In the genomic region with DNA sequence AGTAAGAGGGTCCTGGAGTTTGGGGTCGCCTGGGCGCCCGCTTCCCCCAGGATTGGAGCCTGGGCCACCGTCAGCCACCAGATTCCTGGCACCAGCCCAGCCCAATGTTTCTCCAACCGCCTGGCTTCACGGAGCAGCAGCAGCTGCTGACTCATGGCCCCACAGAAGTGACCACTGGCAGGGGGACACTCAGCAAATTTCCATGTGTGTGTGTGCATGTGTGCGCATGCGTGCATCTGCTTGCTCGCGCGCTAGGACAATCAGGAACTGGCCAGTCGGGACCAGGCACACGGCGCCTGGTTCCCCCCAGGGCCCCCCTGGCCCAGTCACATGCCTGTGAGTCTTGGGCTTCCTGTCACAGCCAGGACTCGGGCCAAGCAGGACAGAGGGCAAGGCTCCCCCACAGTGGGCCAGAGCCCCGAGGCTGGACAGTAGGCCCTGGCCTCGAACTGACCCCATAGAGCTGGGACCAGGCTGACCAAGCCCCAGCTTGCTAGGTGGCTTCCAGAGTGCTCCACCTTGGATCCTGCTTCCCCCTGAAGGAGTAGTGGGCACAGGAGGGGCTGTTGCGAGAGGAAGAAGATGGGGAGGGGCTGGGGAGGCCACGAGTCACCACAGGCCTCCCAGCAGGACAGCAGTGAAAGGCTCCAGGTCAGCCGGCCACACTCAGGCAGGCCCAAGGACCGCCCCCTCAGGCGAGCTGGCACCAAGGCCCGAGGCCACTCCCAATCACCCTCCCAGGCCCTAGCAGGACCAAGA, we compare ENCODE assay signal across 8 cellular contexts. TPM values are rescaled to one million over a fixed set of nuclear protein-coding genes. Genes with fewer than 3 reads are reported as not detected.
A peak's percentile ranks its signal among the peaks of the same experiment; 100 is the strongest.
DNase-seq lines count a peak whose midpoint lies in the region; ATAC-seq and TF ChIP-seq lines count a peak whose summit lies in the region.

No MANE protein-coding gene starts in this region.

- ATAC-seq in left colon: no peak
- ATAC-seq in stimulated activated effector memory CD8-positive, alpha-beta T cell treated with anti-CD3 and anti-CD28 coated beads, Interleukin-12 subunit alpha, Interleukin-12 subunit beta, amount 100 ng/mL, for 72 hours: no peak

- peaks cover 39% of the 10 kb centered on the region for H3K36me3 Mint-ChIP-seq in stimulated activated effector memory CD8-positive, alpha-beta T cell treated with anti-CD3 and anti-CD28 coated beads, Interleukin-12 subunit alpha, Interleukin-12 subunit beta, amount 100 ng/mL, for 72 hours

- WGBS in prostate gland: 71% methylated on average over 23 of the region's 23 CpGs

- no peak overlapping the region for H3K27ac ChIP-seq in prostate gland

- no peaks in the 10 kb centered on the region for H3K9me3 Mint-ChIP-seq in stimulated activated effector memory CD8-positive, alpha-beta T cell treated with anti-CD3 and anti-CD28 coated beads, Interleukin-12 subunit alpha, Interleukin-12 subunit beta, amount 100 ng/mL, for 72 hours

- TF ChIP-seq POLR2A in prostate gland (IDR thresholded peaks at IDR 0.05): no peak

- H3K4me3 ChIP-seq in H7 (ENCODE audit: insufficient read depth, low read depth, low read length): no peak overlapping the region
- no peak overlapping the region for H3K4me3 ChIP-seq in prostate gland

- no peaks in the 10 kb centered on the region for H3K9me3 ChIP-seq in prostate gland

- H3K27ac Mint-ChIP-seq in stimulated activated effector memory CD8-positive, alpha-beta T cell treated with anti-CD3 and anti-CD28 coated beads, Interleukin-12 subunit alpha, Interleukin-12 subunit beta, amount 100 ng/mL, for 72 hours: peak overlapping the region; percentile 96

- DNase-seq in H7 (peak; percentile 52), cerebellum (ENCODE audit: low spot score) (peak; percentile 40), left colon (peak; percentile 62 to 81), NCI-H446 (lab: John Stamatoyannopoulos, UW) (no peak), GM10266 (ENCODE audit: extremely low spot score) (no peak), prostate gland (ENCODE audit: low spot score) (no peak), GM19240 (ENCODE audit: insufficient read length, low spot score) (no peak)
- no peak for DNase-seq in stimulated activated effector memory CD8-positive, alpha-beta T cell treated with anti-CD3 and anti-CD28 coated beads, Interleukin-12 subunit alpha, Interleukin-12 subunit beta, amount 100 ng/mL, for 72 hours (ENCODE audit: low spot score in 2 of 2)

- H3K4me1 ChIP-seq in prostate gland (replicated peaks): peaks cover 4% of the 10 kb centered on the region

- TF ChIP-seq CTCF in GM10266 (IDR thresholded peaks at IDR 0.05; ENCODE audit: control insufficient read depth, insufficient read depth, low read depth, missing control alignments): no peak
- TF ChIP-seq CTCF in prostate gland (IDR thresholded peaks at IDR 0.05): no peak

- peaks cover 2% of the 10 kb centered on the region; the same call in 1 of the 2 replicates for H3K36me3 ChIP-seq in H7 (replicated peaks; ENCODE audit: control insufficient read depth, insufficient read depth, low read length)
- H3K36me3 ChIP-seq in prostate gland: no peaks in the 10 kb centered on the region

- H3K4me3 Mint-ChIP-seq in stimulated activated effector memory CD8-positive, alpha-beta T cell treated with anti-CD3 and anti-CD28 coated beads, Interleukin-12 subunit alpha, Interleukin-12 subunit beta, amount 100 ng/mL, for 72 hours: peak overlapping the region; percentile 74

- peaks cover 59% of the 10 kb centered on the region for H3K4me1 Mint-ChIP-seq in stimulated activated effector memory CD8-positive, alpha-beta T cell treated with anti-CD3 and anti-CD28 coated beads, Interleukin-12 subunit alpha, Interleukin-12 subunit beta, amount 100 ng/mL, for 72 hours

- intact Hi-C loops in left colon (cut with DNase I, micrococcal nuclease) (no loop called here), prostate gland (cut with DNase I) (loop anchor here (10.0 kb wide), 1 partner anchor 1124 kb away; a partner anchor contains a TSS)

- 0 out of 2 replicates have a peak, but pooled peaks cover 2% of the 10 kb centered on the region for H3K27me3 ChIP-seq in H7 (ENCODE audit: control insufficient read depth, insufficient read depth, low read length)
- H3K27me3 ChIP-seq in prostate gland (replicated peaks; ENCODE audit: insufficient read depth): no peaks in the 10 kb centered on the region

RNA-seq across cellular contexts. Expression of a gene that starts 3.2 kb away (rescaled TPM):
- 177 and 235 TPM in 2 replicates for total RNA-seq in H7 (2014; rRNA removed; shearing (Covaris generic))
- total RNA-seq in cerebellum (24.1 TPM), left colon (1,000 to 10,000 TPM; 1,016 to 1,279 TPM), prostate gland (100 to 1,000 TPM; 497 to 983 TPM)

RNA-seq across cellular contexts. Expression of a gene that starts 10.1 kb away (rescaled TPM):
- 0.42 and 0.74 TPM in 2 replicates for total RNA-seq in H7 (2014; rRNA removed; shearing (Covaris generic))
- total RNA-seq in cerebellum (4.5 TPM), left colon (1 to 10 TPM in 1 of 2 donors, under 1 TPM in 1; 0.87 to 1.7 TPM), prostate gland (1 to 10 TPM; 2.6 to 3.1 TPM)

Comparison
In these comparisons a context has a peak if more than half of its experiments do, and no peak if none do; other contexts are left out.
1. DNase-seq: peak in H7 (single experiment), cerebellum (single experiment) and left colon (2 of 2); none in stimulated activated effector memory CD8-positive, alpha-beta T cell treated with anti-CD3 and anti-CD28 coated beads, Interleukin-12 subunit alpha, Interleukin-12 subunit beta, amount 100 ng/mL, for 72 hours (0 of 2), NCI-H446 (0 of 2), GM10266 (single experiment), prostate gland (single experiment) and GM19240 (single experiment).